In genomic region chr2:216849987-216850386, GRCh38 we compare ENCODE assay signal across 12 cellular contexts. TPM values are rescaled to one million over a fixed set of nuclear protein-coding genes. Genes with fewer than 3 reads are reported as not detected.
DNase-seq lines count a peak whose midpoint lies in the region; ATAC-seq, FAIRE-seq and TF ChIP-seq lines count a peak whose summit lies in the region.
"Had no signal": no experiment of that assay in that cellular context is flagged by ENCODE, and none has a peak within 500 bp of the region (broad histone marks: within the 10 kb centered on the region; RNA-seq: fewer than 3 reads in every experiment).

No MANE protein-coding gene starts in this region.

- intact Hi-C loops in body of pancreas (cut with DNase I), result no loop called here

- H3K36me3 ChIP-seq in body of pancreas (replicated peaks in 1 of 2; ENCODE audit: insufficient read depth in 1 of 2, low read depth in 2 of 2), result no peaks in the 10 kb centered on the region

- H3K36me3 Mint-ChIP-seq in nephron (ENCODE audit: low read depth), result no peaks in the 10 kb centered on the region
- H3K36me3 Mint-ChIP-seq: activated naive CD8-positive, alpha-beta T cell had no signal

- H3K4me1 Mint-ChIP-seq in nephron, result peaks cover 32% of the 10 kb centered on the region

- peaks cover 4% of the 10 kb centered on the region for H3K9me3 Mint-ChIP-seq in nephron

- no peaks in the 10 kb centered on the region for H3K9me3 ChIP-seq in body of pancreas

- H3K4me3 Mint-ChIP-seq in nephron, result no peak overlapping the region
- H3K4me3 Mint-ChIP-seq: activated naive CD8-positive, alpha-beta T cell had no signal

- no peak overlapping the region for H3K27ac ChIP-seq in body of pancreas
- H3K27ac ChIP-seq: PC-9 had no signal

- no peak overlapping the region for H3K4me3 ChIP-seq in body of pancreas
- H3K4me3 ChIP-seq: PC-9 had no signal

- FAIRE-seq in GM12892 (lab: Jason Lieb, UNC), result no peak

- peaks cover 7% of the 10 kb centered on the region for H3K4me1 ChIP-seq in body of pancreas

- 27 to 28% methylated on average over 9 to 10 of the region's 10 CpGs for WGBS in body of pancreas, 2 donors

- peaks cover 3% of the 10 kb centered on the region for H3K27me3 Mint-ChIP-seq in nephron (ENCODE audit: low read depth)
- H3K27me3 Mint-ChIP-seq: activated naive CD8-positive, alpha-beta T cell had no signal

- TF ChIP-seq POLR2A in body of pancreas (IDR thresholded peaks at IDR 0.05), result no peak
- TF ChIP-seq POLR2A in GM12892 (IDR thresholded peaks at IDR 0.05; ENCODE audit: low read depth, low read length), result no peak

- no peaks in the 10 kb centered on the region for H3K27me3 ChIP-seq in body of pancreas

- DNase-seq in Ammon's horn (ENCODE audit: low spot score) (peak; percentile 83), NCI-H2196 treated with DMSO at 0.1 percent for 48 hours (lab: John Stamatoyannopoulos, UW; ENCODE audit: unreplicated experiment) (peak; percentile 67), body of pancreas (peak; percentile 58 to 82 (median 66)), GM12892 (ENCODE audit: insufficient read length) (no peak), NCI-H526 treated with DMSO at 0.1 percent for 48 hours (lab: John Stamatoyannopoulos, UW) (no peak), HEK293T (ENCODE audit: extremely low spot score) (no peak)

- CTCF ChIA-PET in HEK293T (lab: Yijun Ruan, JAX), result no interaction called here

- ATAC-seq in body of pancreas (peak; percentile 67), HG03095 (IDR thresholded peaks at IDR 0.05; ENCODE audit: unreplicated experiment) (no peak)

- H3K27ac Mint-ChIP-seq in nephron, result peak overlapping the region in 2 of 3 experiments; percentile 41 to 74
- H3K27ac Mint-ChIP-seq: activated naive CD8-positive, alpha-beta T cell had no signal

- POLR2A ChIA-PET in HEK293T (lab: Yijun Ruan, JAX), result no interaction called here

- TF ChIP-seq CTCF in body of pancreas (IDR thresholded peaks at IDR 0.05), result no peak
- TF ChIP-seq CTCF in nephron (IDR thresholded peaks at IDR 0.05; ENCODE audit: unreplicated experiment in 3 of 3), result no peak

TF ChIP-seq in HEK293T, 16 proteins besides CTCF, POLR2A, EP300 and RAD21:
- TF ChIP-seq BHLHE40 (IDR thresholded peaks at IDR 0.05; ENCODE audit: borderline replicate concordance), result no peak
- TF ChIP-seq ARNT (IDR thresholded peaks at IDR 0.05), result no peak
- no peak for TF ChIP-seq FOXK2 (IDR thresholded peaks at IDR 0.05)
- TF ChIP-seq SP1 (IDR thresholded peaks at IDR 0.05), result no peak
- no peak for TF ChIP-seq L3MBTL2 (conservative IDR thresholded peaks at IDR 0.05)
- TF ChIP-seq TARDBP (IDR thresholded peaks at IDR 0.05), result no peak
- no peak for TF ChIP-seq NFRKB (IDR thresholded peaks at IDR 0.05)
- no peak for TF ChIP-seq HDGF (IDR thresholded peaks at IDR 0.05; ENCODE audit: borderline replicate concordance)
- TF ChIP-seq ZNF384 (IDR thresholded peaks at IDR 0.05), result no peak
- TF ChIP-seq CTBP1 (IDR thresholded peaks at IDR 0.05; ENCODE audit: borderline replicate concordance), result no peak
- TF ChIP-seq SUZ12 (IDR thresholded peaks at IDR 0.05), result no peak
- TF ChIP-seq FOXA1 (IDR thresholded peaks at IDR 0.05), result no peak
- no peak for TF ChIP-seq PKNOX1 (IDR thresholded peaks at IDR 0.05)
- no peak for TF ChIP-seq ELF4 (IDR thresholded peaks at IDR 0.05)
- no peak for TF ChIP-seq LEF1 (IDR thresholded peaks at IDR 0.05; ENCODE audit: borderline replicate concordance)
- no peak for TF ChIP-seq FOXM1 (IDR thresholded peaks at IDR 0.05; ENCODE audit: borderline replicate concordance)

RNA-seq across cellular contexts. Expression of gene TNP1, which starts 9.9 kb away (rescaled TPM):
- total RNA-seq in body of pancreas, result not detected
- not detected for polyA plus RNA-seq in GM12892 (2012; ENCODE audit: missing spikeins)
- total RNA-seq: PC-9, skeletal muscle tissue, urinary bladder had no signal
- polyA plus RNA-seq: urinary bladder had no signal

Comparison
In these comparisons a context has a peak if more than half of its experiments do, and no peak if none do; other contexts are left out.
1. DNase-seq: peak in Ammon's horn (single experiment), NCI-H2196 treated with DMSO at 0.1 percent for 48 hours (single experiment) and body of pancreas (4 of 4); none in GM12892 (single experiment), NCI-H526 treated with DMSO at 0.1 percent for 48 hours (single experiment) and HEK293T (single experiment).